Comparison of ENCODE assay signal across 19 cellular contexts in the genomic region with DNA sequence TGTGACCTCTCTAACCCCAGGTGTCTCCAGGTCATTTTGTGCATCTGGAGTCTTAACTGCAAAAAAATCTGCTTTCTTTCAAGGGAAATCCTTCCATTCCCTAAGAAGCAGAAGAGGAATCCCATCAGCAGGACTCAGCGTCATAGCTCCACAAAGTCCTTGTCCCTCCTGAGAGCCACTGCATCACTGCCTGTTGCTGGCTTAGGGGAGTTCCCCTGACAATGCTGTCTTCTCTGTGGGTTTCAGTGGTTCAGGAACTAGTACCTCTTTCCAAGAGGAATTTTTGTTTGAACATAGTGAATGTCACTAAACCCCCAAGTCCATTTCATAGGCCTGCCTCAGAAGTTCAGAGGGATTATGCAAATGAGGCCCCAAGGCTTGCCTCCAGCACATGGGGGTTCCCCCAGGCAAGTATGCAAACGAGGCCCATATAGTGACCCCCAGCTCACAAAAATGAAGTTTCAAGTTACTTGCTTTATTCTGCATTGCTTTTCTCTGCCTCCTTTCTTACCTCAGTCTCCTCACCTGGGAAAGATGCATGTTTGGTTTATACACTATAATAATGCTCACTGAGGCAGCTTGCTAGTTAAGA.
DNase-seq lines count a peak whose midpoint lies in the region; ATAC-seq, FAIRE-seq and TF ChIP-seq lines count a peak whose summit lies in the region.
"Had no signal": no experiment of that assay in that cellular context is flagged by ENCODE, and none has a peak within 500 bp of the region (broad histone marks: within the 10 kb centered on the region; RNA-seq: fewer than 3 reads in every experiment).

No MANE protein-coding gene starts in this region.

- no peak for FAIRE-seq in H54 (lab: Jason Lieb, UNC)

- no peak overlapping the region for H3K4me3 Mint-ChIP-seq in progenitor cell of endocrine pancreas (ENCODE audit: low read depth)
- H3K4me3 Mint-ChIP-seq: activated naive CD8-positive, alpha-beta T cell; neural progenitor cell had no signal

- H3K9me3 Mint-ChIP-seq in progenitor cell of endocrine pancreas (ENCODE audit: low read depth), result peaks cover 27% of the 10 kb centered on the region

- H3K4me1 ChIP-seq in thyroid gland, result no peaks in the 10 kb centered on the region
- H3K4me1 ChIP-seq: Caco-2, neural progenitor cell had no signal

- peaks cover 4% of the 10 kb centered on the region for H3K36me3 Mint-ChIP-seq in progenitor cell of endocrine pancreas (ENCODE audit: insufficient read depth)

- TF ChIP-seq POLR2A in H54 (IDR thresholded peaks at IDR 0.05; ENCODE audit: low read depth, low read length) (no peak), thyroid gland (IDR thresholded peaks at IDR 0.05) (no peak)

- 61 to 66% methylated on average over 2 of the region's 2 CpGs for WGBS in thyroid gland, 2 donors

- peak; percentile 39 for DNase-seq in GM20000 (ENCODE audit: low spot score)
- no peak for DNase-seq in progenitor cell of endocrine pancreas (ENCODE audit: low spot score, unreplicated experiment)
- no peak for DNase-seq in H54 (ENCODE audit: insufficient read length, low spot score)
- DNase-seq in thyroid gland, result no peak
- DNase-seq: activated CD4-positive, CD25-positive, alpha-beta regulatory T cell; activated CD8-positive, alpha-beta memory T cell treated with anti-CD3 and anti-CD28 coated beads, Interleukin-2, amount 50 U/mL, for 48 hours; Caco-2; effector memory CD4-positive, alpha-beta T cell; KG1; NCI-H1105; PC-3; right cardiac atrium; trophoblast cell had no signal

- H3K27me3 ChIP-seq in thyroid gland, result no peaks in the 10 kb centered on the region
- H3K27me3 ChIP-seq: neural progenitor cell had no signal

- no peak overlapping the region for H3K27ac ChIP-seq in thyroid gland
- H3K27ac ChIP-seq: neural progenitor cell had no signal

- intact Hi-C loops in thyroid gland (cut with DNase I), result no loop called here

- H3K4me3 ChIP-seq in thyroid gland (replicated peaks in 1 of 3), result no peak overlapping the region
- H3K4me3 ChIP-seq: neural progenitor cell had no signal

- no peak overlapping the region for H3K27ac Mint-ChIP-seq in progenitor cell of endocrine pancreas
- H3K27ac Mint-ChIP-seq: activated naive CD8-positive, alpha-beta T cell; neural progenitor cell had no signal

- no peaks in the 10 kb centered on the region for H3K4me1 Mint-ChIP-seq in progenitor cell of endocrine pancreas (ENCODE audit: low read depth)

- H3K36me3 ChIP-seq in thyroid gland, result no peaks in the 10 kb centered on the region
- H3K36me3 ChIP-seq: neural progenitor cell had no signal

- H3K27me3 Mint-ChIP-seq in progenitor cell of endocrine pancreas, result no peaks in the 10 kb centered on the region

- no peaks in the 10 kb centered on the region for H3K9me3 ChIP-seq in thyroid gland
- H3K9me3 ChIP-seq: Caco-2 had no signal

- ATAC-seq in GM18519 (IDR thresholded peaks at IDR 0.05; ENCODE audit: low FRiP score, unreplicated experiment) (peak; percentile 62), HG02870 (IDR thresholded peaks at IDR 0.05; ENCODE audit: unreplicated experiment) (peak; percentile 79), HG03520 (IDR thresholded peaks at IDR 0.05; ENCODE audit: unreplicated experiment) (peak; percentile 91), GM21423 (IDR thresholded peaks at IDR 0.05; ENCODE audit: unreplicated experiment) (no peak)
- ATAC-seq: PC-3, right cardiac atrium had no signal

- TF ChIP-seq CTCF in GM20000 (IDR thresholded peaks at IDR 0.05; ENCODE audit: extremely low read depth, missing control alignments), result no peak
- no peak for TF ChIP-seq CTCF in progenitor cell of endocrine pancreas (IDR thresholded peaks at IDR 0.05; ENCODE audit: unreplicated experiment)
- TF ChIP-seq CTCF in thyroid gland (IDR thresholded peaks at IDR 0.05), result no peak
